8 cellular contexts compared by ENCODE assay signal in genomic region chr1:40849801-40850592, GRCh38. TPM values are rescaled to one million over a fixed set of nuclear protein-coding genes. Genes with fewer than 3 reads are reported as not detected.
A peak's percentile ranks its signal among the peaks of the same experiment; 100 is the strongest.
DNase-seq lines count a peak whose midpoint lies in the region; ATAC-seq lines count a peak whose summit lies in the region.

No MANE protein-coding gene starts in this region.

- H3K27me3 Mint-ChIP-seq in naive B cell, result peaks cover 0 to 5% (median 0%) of the 10 kb centered on the region in 3 donors

- in situ Hi-C loops in G401 (cut with HindIII; ENCODE audit: low sequenced_read_pairs), result loop anchor here (5.0 kb wide), 1 partner anchor 83 kb away; no protein-coding TSS in a partner anchor

- H3K9me3 Mint-ChIP-seq in naive B cell, result no peaks in the 10 kb centered on the region
- H3K9me3 Mint-ChIP-seq in stimulated activated effector memory CD8-positive, alpha-beta T cell treated with anti-CD3 and anti-CD28 coated beads, Interleukin-12 subunit alpha, Interleukin-12 subunit beta, amount 100 ng/mL, for 72 hours, result no peaks in the 10 kb centered on the region

- H3K4me3 Mint-ChIP-seq in naive B cell, result peak overlapping the region in 5 of 8 donors; percentile 9 to 58 (median 35)
- no peak overlapping the region for H3K4me3 Mint-ChIP-seq in stimulated activated effector memory CD8-positive, alpha-beta T cell treated with anti-CD3 and anti-CD28 coated beads, Interleukin-12 subunit alpha, Interleukin-12 subunit beta, amount 100 ng/mL, for 72 hours

- H3K36me3 Mint-ChIP-seq in naive B cell, result no peaks in the 10 kb centered on the region
- H3K36me3 Mint-ChIP-seq in stimulated activated effector memory CD8-positive, alpha-beta T cell treated with anti-CD3 and anti-CD28 coated beads, Interleukin-12 subunit alpha, Interleukin-12 subunit beta, amount 100 ng/mL, for 72 hours, result no peaks in the 10 kb centered on the region

- ATAC-seq in HG03342 (IDR thresholded peaks at IDR 0.05; ENCODE audit: unreplicated experiment), result peak; percentile 63
- ATAC-seq in naive B cell (ENCODE audit: low read depth in 2 of 2), result peak; percentile 85 to 89
- peak; percentile 88 for ATAC-seq in stimulated activated effector memory CD8-positive, alpha-beta T cell treated with anti-CD3 and anti-CD28 coated beads, Interleukin-12 subunit alpha, Interleukin-12 subunit beta, amount 100 ng/mL, for 72 hours
- no peak for ATAC-seq in GM19328 (IDR thresholded peaks at IDR 0.05; ENCODE audit: unreplicated experiment)

- peak overlapping the region in 2 of 6 donors; percentile 18 to 73 for H3K27ac Mint-ChIP-seq in naive B cell
- H3K27ac Mint-ChIP-seq in stimulated activated effector memory CD8-positive, alpha-beta T cell treated with anti-CD3 and anti-CD28 coated beads, Interleukin-12 subunit alpha, Interleukin-12 subunit beta, amount 100 ng/mL, for 72 hours, result peak overlapping the region; percentile 57

- DNase-seq in G401 (ENCODE audit: low spot score) (peak; percentile 80), epidermal melanocyte (ENCODE audit: insufficient read length, low spot score) (peak; percentile 54), naive B cell (peak; percentile 67)
- DNase-seq in NK-92 treated with Interleukin-12 subunit alpha and Interleukin-12 subunit beta, amount 100 ng/mL, for 24 hours (lab: John Stamatoyannopoulos, UW), result peak; percentile 41
- peak; percentile 21 for DNase-seq in activated CD8-positive, alpha-beta memory T cell treated with anti-CD3 and anti-CD28 coated beads, Interleukin-2, amount 50 U/mL, for 1 hour (ENCODE audit: extremely low read depth)
- DNase-seq in stimulated activated effector memory CD8-positive, alpha-beta T cell treated with anti-CD3 and anti-CD28 coated beads, Interleukin-12 subunit alpha, Interleukin-12 subunit beta, amount 100 ng/mL, for 72 hours (ENCODE audit: low spot score in 2 of 2), result peak; percentile 75 to 87

- H3K4me1 Mint-ChIP-seq in naive B cell, result peaks cover 10 to 17% (median 15%) of the 10 kb centered on the region in 3 donors
- H3K4me1 Mint-ChIP-seq in stimulated activated effector memory CD8-positive, alpha-beta T cell treated with anti-CD3 and anti-CD28 coated beads, Interleukin-12 subunit alpha, Interleukin-12 subunit beta, amount 100 ng/mL, for 72 hours, result no peaks in the 10 kb centered on the region

RNA-seq across cellular contexts. Expression of gene CITED4, which starts 12.2 kb away (rescaled TPM):
- 2.3 and 11.4 TPM in 2 replicates for total RNA-seq in G401 (2014; rRNA removed; shearing (Covaris generic))
- polyA plus RNA-seq in naive B cell (ENCODE audit: low read depth in 6 of 6), result 1 to 10 TPM; 1.2 to 3.2 (median 2.5) TPM

Comparison
In these comparisons a context has a peak if more than half of its experiments do, and no peak if none do; other contexts are left out.
1. DNase-seq: peak in every context shown above with its lines; median percentile 81 in stimulated activated effector memory CD8-positive, alpha-beta T cell treated with anti-CD3 and anti-CD28 coated beads, Interleukin-12 subunit alpha, Interleukin-12 subunit beta, amount 100 ng/mL, for 72 hours; 80 in G401; 67 in naive B cell; 54 in epidermal melanocyte; 41 in NK-92 treated with Interleukin-12 subunit alpha and Interleukin-12 subunit beta, amount 100 ng/mL, for 24 hours; 21 in activated CD8-positive, alpha-beta memory T cell treated with anti-CD3 and anti-CD28 coated beads, Interleukin-2, amount 50 U/mL, for 1 hour.